Comparison of ENCODE assay signal across 8 cellular contexts in the genomic region with DNA sequence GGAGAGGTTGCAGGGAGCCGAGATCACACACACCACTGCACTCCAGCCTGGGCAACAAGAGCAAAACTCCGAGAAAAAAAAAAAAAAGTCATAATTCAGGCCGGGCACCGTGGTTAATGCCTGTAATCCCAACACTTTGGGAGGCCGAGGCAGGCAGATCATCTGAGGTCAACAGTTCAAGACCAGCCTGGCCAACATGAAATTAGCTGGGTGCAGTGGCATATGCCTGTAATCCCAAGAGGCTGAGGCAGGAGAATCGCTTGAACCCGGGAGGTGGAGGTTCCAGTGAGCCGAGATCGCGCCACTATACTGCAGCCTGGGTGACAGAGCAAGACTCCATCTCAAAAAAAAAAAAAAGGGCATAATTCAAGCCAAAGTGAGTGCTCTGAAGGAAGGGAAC. TPM values are rescaled to one million over a fixed set of nuclear protein-coding genes. Genes with fewer than 3 reads are reported as not detected.
DNase-seq lines count a peak whose midpoint lies in the region; ATAC-seq, FAIRE-seq and TF ChIP-seq lines count a peak whose summit lies in the region.
"Not testable (repeated sequence)": the region's sequence is repeated elsewhere in the genome, so short reads cannot be mapped to it uniquely, and the experiment has no call there.

No MANE protein-coding gene starts in this region.

- peak overlapping the region; percentile 89 for H3K9ac ChIP-seq in DND-41 (ENCODE audit: low read depth, low read length)
- H3K9ac ChIP-seq in Karpas-422 (ENCODE audit: low read length), result peak overlapping the region; percentile 98
- H3K9ac ChIP-seq in HepG2 (ENCODE audit: insufficient read depth, low read depth, low read length), result not testable (repeated sequence)

- H3K4me1 Mint-ChIP-seq in T-helper 1 cell treated with Interleukin-12 subunit alpha and Interleukin-12 subunit beta and Interleukin-4 antibody, amounts not matched to agents 30 μg/mL and 1 μg/mL, for 36 hours (ENCODE audit: low read depth), result peaks cover 40% of the 10 kb centered on the region
- peaks cover 38% of the 10 kb centered on the region for H3K4me1 Mint-ChIP-seq in activated T-helper 2 cell treated with anti-CD3 and anti-CD28 coated beads, Interferon-gamma antibody, Interleukin-2, Interleukin-4, amounts not matched to agents 10 μg/mL and 5 μg/mL and 100 μg/mL, durations not matched to agents 14 hours and 24 hours and 36 hours (ENCODE audit: low read depth)
- peaks cover 41% of the 10 kb centered on the region for H3K4me1 Mint-ChIP-seq in central memory CD8-positive, alpha-beta T cell
- peaks cover 21% of the 10 kb centered on the region for H3K4me1 Mint-ChIP-seq in progenitor cell of endocrine pancreas (ENCODE audit: low read depth)

- TF ChIP-seq RAD21 in HepG2 (CRISPR knock-in tag; IDR thresholded peaks at IDR 0.05), result not testable (repeated sequence)

- H3K9me2 ChIP-seq in Karpas-422 (replicated peaks; ENCODE audit: insufficient read depth, low read length), result not testable (repeated sequence)

- H3K4me3 Mint-ChIP-seq in T-helper 1 cell treated with Interleukin-12 subunit alpha and Interleukin-12 subunit beta and Interleukin-4 antibody, amounts not matched to agents 30 μg/mL and 1 μg/mL, for 36 hours, result peak overlapping the region; percentile 96
- peak overlapping the region; percentile 91 for H3K4me3 Mint-ChIP-seq in activated T-helper 2 cell treated with anti-CD3 and anti-CD28 coated beads, Interferon-gamma antibody, Interleukin-2, Interleukin-4, amounts not matched to agents 10 μg/mL and 5 μg/mL and 100 μg/mL, durations not matched to agents 14 hours and 24 hours and 36 hours (ENCODE audit: low read depth)
- H3K4me3 Mint-ChIP-seq in central memory CD8-positive, alpha-beta T cell, result peak overlapping the region; percentile 32
- peak overlapping the region; percentile 93 for H3K4me3 Mint-ChIP-seq in progenitor cell of endocrine pancreas (ENCODE audit: low read depth)

- not testable (repeated sequence) for TF ChIP-seq POLR2A in HepG2 (IDR thresholded peaks at IDR 0.05; ENCODE audit: insufficient read depth in 1 of 2, low read depth in 2 of 2, low read length in 2 of 2); uterus (IDR thresholded peaks at IDR 0.05)

- in situ Hi-C loops in HepG2 (cut with HindIII; ENCODE audit: extremely low pct_ligation_motif_present, low pct_unique_long_range_greater_than_20kb), result loop anchor here (5.0 kb wide), 1 partner anchor 157 kb away; no protein-coding TSS in a partner anchor

- not testable (repeated sequence) for H3K9me3 Mint-ChIP-seq in T-helper 1 cell treated with Interleukin-12 subunit alpha and Interleukin-12 subunit beta and Interleukin-4 antibody, amounts not matched to agents 30 μg/mL and 1 μg/mL, for 36 hours; activated T-helper 2 cell treated with anti-CD3 and anti-CD28 coated beads, Interferon-gamma antibody, Interleukin-2, Interleukin-4, amounts not matched to agents 10 μg/mL and 5 μg/mL and 100 μg/mL, durations not matched to agents 14 hours and 24 hours and 36 hours; central memory CD8-positive, alpha-beta T cell; progenitor cell of endocrine pancreas (ENCODE audit: low read depth)

- not testable (repeated sequence) for BruUV-seq in HepG2 (replicated peaks; lab: Mats Ljungman, UMichigan)

- H3K27me3 Mint-ChIP-seq in T-helper 1 cell treated with Interleukin-12 subunit alpha and Interleukin-12 subunit beta and Interleukin-4 antibody, amounts not matched to agents 30 μg/mL and 1 μg/mL, for 36 hours (ENCODE audit: low read depth); activated T-helper 2 cell treated with anti-CD3 and anti-CD28 coated beads, Interferon-gamma antibody, Interleukin-2, Interleukin-4, amounts not matched to agents 10 μg/mL and 5 μg/mL and 100 μg/mL, durations not matched to agents 14 hours and 24 hours and 36 hours (ENCODE audit: low read depth); central memory CD8-positive, alpha-beta T cell; progenitor cell of endocrine pancreas: not testable (repeated sequence)

- H3K4me1 ChIP-seq in DND-41 (ENCODE audit: insufficient read depth, low read length) (peaks cover 52% of the 10 kb centered on the region), Karpas-422 (ENCODE audit: low read length) (peaks cover 20% of the 10 kb centered on the region), HepG2 (ENCODE audit: insufficient read depth, low read length) (peaks cover 56% of the 10 kb centered on the region)
- H3K4me1 ChIP-seq in uterus, result not testable (repeated sequence)

- not testable (repeated sequence) for H3K27ac Mint-ChIP-seq in T-helper 1 cell treated with Interleukin-12 subunit alpha and Interleukin-12 subunit beta and Interleukin-4 antibody, amounts not matched to agents 30 μg/mL and 1 μg/mL, for 36 hours; progenitor cell of endocrine pancreas
- peak overlapping the region; percentile 94 for H3K27ac Mint-ChIP-seq in activated T-helper 2 cell treated with anti-CD3 and anti-CD28 coated beads, Interferon-gamma antibody, Interleukin-2, Interleukin-4, amounts not matched to agents 10 μg/mL and 5 μg/mL and 100 μg/mL, durations not matched to agents 14 hours and 24 hours and 36 hours
- H3K27ac Mint-ChIP-seq in central memory CD8-positive, alpha-beta T cell (ENCODE audit: low read depth), result peak overlapping the region; percentile 90

- H4K20me1 ChIP-seq in DND-41 (ENCODE audit: insufficient read depth, low read length), result peaks cover 11% of the 10 kb centered on the region; the same call in 1 of the 2 replicates
- not testable (repeated sequence) for H4K20me1 ChIP-seq in Karpas-422 (ENCODE audit: insufficient read depth, low read depth, low read length); HepG2 (ENCODE audit: insufficient read depth, low read length)

- CTCF ChIA-PET in HepG2 (lab: Yijun Ruan, JAX; ENCODE audit: low intra/inter-chr PET ratio, low total read pairs), result not testable (repeated sequence)

- 95% methylated on average over 10 of the region's 10 CpGs for WGBS in HepG2 (ENCODE audit: low lambda C conversion rate)

- TF ChIP-seq EP300 in HepG2 (IDR thresholded peaks at IDR 0.05; ENCODE audit: low read depth in 2 of 2, low read length in 2 of 2); HepG2 (CRISPR knock-in tag; IDR thresholded peaks at IDR 0.05; ENCODE audit: borderline replicate concordance): not testable (repeated sequence)

- H3K4me2 ChIP-seq in DND-41 (ENCODE audit: insufficient read depth, low read length) (peak overlapping the region; percentile 86), Karpas-422 (ENCODE audit: low read depth, low read length, poor library complexity, severe bottlenecking) (peak overlapping the region; percentile 83), HepG2 (ENCODE audit: low read depth, low read length) (peak overlapping the region; percentile 98)

- not testable (repeated sequence) for H2AFZ ChIP-seq in DND-41 (ENCODE audit: low read depth, low read length); Karpas-422 (ENCODE audit: low read length); HepG2 (ENCODE audit: low read length)

- H3K36me3 ChIP-seq in DND-41 (ENCODE audit: insufficient read depth, low read length) (peaks cover 58% of the 10 kb centered on the region), Karpas-422 (ENCODE audit: insufficient read depth, low read length) (peaks cover 25% of the 10 kb centered on the region), HepG2 (replicated peaks in 1 of 2; ENCODE audit: control insufficient read depth in 1 of 2, insufficient read depth in 2 of 2, low read length in 2 of 2) (peaks cover 12 to 40% of the 10 kb centered on the region in 2 experiments)
- not testable (repeated sequence) for H3K36me3 ChIP-seq in uterus

- not testable (repeated sequence) for H3K9me3 ChIP-seq in DND-41 (ENCODE audit: insufficient read depth, low read length, severe bottlenecking); Karpas-422 (ENCODE audit: low read length); HepG2 (ENCODE audit: low read length); uterus

- POLR2A ChIA-PET in HepG2 (lab: Yijun Ruan, JAX), result interaction anchor here (0.9 to 4.2 kb wide), 6 partner anchors 12 to 868 kb away, joined by 3 to 50 read pairs (median 6); a partner anchor contains a TSS

- not testable (repeated sequence) for TF ChIP-seq CTCF in DND-41 (IDR thresholded peaks at IDR 0.05; ENCODE audit: borderline replicate concordance, extremely low read depth, low read length, poor library complexity, severe bottlenecking); HepG2 (CRISPR knock-in tag; IDR thresholded peaks at IDR 0.05); progenitor cell of endocrine pancreas (IDR thresholded peaks at IDR 0.05; ENCODE audit: unreplicated experiment); uterus (IDR thresholded peaks at IDR 0.05)

- H3K79me2 ChIP-seq in DND-41 (ENCODE audit: insufficient read depth, low read length) (peaks cover 49% of the 10 kb centered on the region), Karpas-422 (ENCODE audit: low read length) (peaks cover 31% of the 10 kb centered on the region), HepG2 (ENCODE audit: insufficient read depth, low read length) (peaks cover 20% of the 10 kb centered on the region)

- DNase-seq in DND-41; Karpas-422; activated T-helper 2 cell treated with anti-CD3 and anti-CD28 coated beads, Interferon-gamma antibody, Interleukin-2, Interleukin-4, amounts not matched to agents 10 μg/mL and 5 μg/mL and 100 μg/mL, durations not matched to agents 14 hours and 24 hours and 36 hours (ENCODE audit: low spot score); central memory CD8-positive, alpha-beta T cell (ENCODE audit: low spot score in 2 of 2); HepG2 (ENCODE audit: low spot score); progenitor cell of endocrine pancreas (ENCODE audit: low spot score, unreplicated experiment); uterus: not testable (repeated sequence)

- H3K27me3 ChIP-seq in DND-41 (ENCODE audit: insufficient read depth, low read length, poor library complexity); Karpas-422 (ENCODE audit: low read length); HepG2 (ENCODE audit: control insufficient read depth in 1 of 2, insufficient read depth in 2 of 2, low read length in 2 of 2); uterus: not testable (repeated sequence)

- FAIRE-seq in HepG2 (lab: Jason Lieb, UNC), result not testable (repeated sequence)

- ATAC-seq in DND-41 (ENCODE audit: insufficient read depth, low read depth); central memory CD8-positive, alpha-beta T cell (replicated peaks; ENCODE audit: extremely low read depth, poor library complexity, severe bottlenecking); HepG2: not testable (repeated sequence)

- intact Hi-C loops in activated T-helper 2 cell treated with anti-CD3 and anti-CD28 coated beads, Interferon-gamma antibody, Interleukin-2, Interleukin-4, amounts not matched to agents 10 μg/mL and 5 μg/mL and 100 μg/mL, durations not matched to agents 14 hours and 24 hours and 36 hours (cut with micrococcal nuclease), result loop anchor here (5.0 kb wide), 3 partner anchors 37 to 353 kb away; a partner anchor contains a TSS
- intact Hi-C loops in HepG2 (cut with micrococcal nuclease; ENCODE audit: unreplicated experiment), result not testable (repeated sequence)
- intact Hi-C loops in uterus (cut with DNase I; ENCODE audit: low total_unique reads), result loop anchor here (2.0 kb wide), 1 partner anchor 157 kb away; no protein-coding TSS in a partner anchor

- H3K27ac ChIP-seq in DND-41 (ENCODE audit: low read length) (peak overlapping the region; percentile 17; the same call in 1 of the 2 replicates), Karpas-422 (ENCODE audit: low read length) (peak overlapping the region; percentile 82), uterus (peak overlapping the region; percentile 90 to 95)
- H3K27ac ChIP-seq in HepG2 (ENCODE audit: extremely low read length, insufficient read depth, low read length), result not testable (repeated sequence)

- peak overlapping the region in 1 of 2 experiments; percentile 79; a peak in 3 of 4 replicates for H3K4me3 ChIP-seq in DND-41 (ENCODE audit: low read depth in 1 of 2, low read length in 2 of 2)
- peak overlapping the region; percentile 88 for H3K4me3 ChIP-seq in Karpas-422 (ENCODE audit: low read length)
- peak overlapping the region in 1 of 3 experiments; percentile 86; a peak in 2 of 6 replicates for H3K4me3 ChIP-seq in HepG2 (replicated peaks in 1 of 3; ENCODE audit: insufficient read depth in 1 of 3, low read depth in 2 of 3, low read length in 3 of 3)
- not testable (repeated sequence) for H3K4me3 ChIP-seq in uterus

- peaks cover 39% of the 10 kb centered on the region for H3K36me3 Mint-ChIP-seq in T-helper 1 cell treated with Interleukin-12 subunit alpha and Interleukin-12 subunit beta and Interleukin-4 antibody, amounts not matched to agents 30 μg/mL and 1 μg/mL, for 36 hours (ENCODE audit: low read depth)
- H3K36me3 Mint-ChIP-seq in activated T-helper 2 cell treated with anti-CD3 and anti-CD28 coated beads, Interferon-gamma antibody, Interleukin-2, Interleukin-4, amounts not matched to agents 10 μg/mL and 5 μg/mL and 100 μg/mL, durations not matched to agents 14 hours and 24 hours and 36 hours (ENCODE audit: low read depth), result peaks cover 63% of the 10 kb centered on the region
- H3K36me3 Mint-ChIP-seq in central memory CD8-positive, alpha-beta T cell (ENCODE audit: insufficient read depth), result peaks cover 45% of the 10 kb centered on the region
- peaks cover 16% of the 10 kb centered on the region for H3K36me3 Mint-ChIP-seq in progenitor cell of endocrine pancreas (ENCODE audit: insufficient read depth)

RNA-seq across cellular contexts. Expression of a gene that starts 50.8 kb away (rescaled TPM):
- total RNA-seq in Karpas-422 (2014; rRNA removed; shearing (Covaris generic); ENCODE audit: low replicate concordance), result 22.6 and 32.0 TPM in 2 replicates
- total RNA-seq in activated T-helper 2 cell treated with anti-CD3 and anti-CD28 coated beads, Interferon-gamma antibody, Interleukin-2, Interleukin-4, amounts not matched to agents 10 μg/mL and 5 μg/mL and 100 μg/mL, durations not matched to agents 14 hours and 24 hours and 36 hours, result 90.5 and 92.2 TPM in 2 replicates
- total RNA-seq in HepG2 (2016; rRNA removed; fragmentation: Illumina TruSeq; extraction: Trizol), result 43.9 and 62.5 TPM in 2 replicates
- 22.8 and 28.1 TPM in 2 replicates for total RNA-seq in HepG2 (2016; cell fraction: cytosol; rRNA removed; fragmentation: Illumina TruSeq; extraction: Trizol; ENCODE audit: low read depth)
- total RNA-seq in HepG2 (2016; cell fraction: insoluble cytoplasmic fraction; rRNA removed; fragmentation: Illumina TruSeq; extraction: Trizol), result 51.1 and 57.5 TPM in 2 replicates
- total RNA-seq in HepG2 (2016; cell fraction: membrane; rRNA removed; fragmentation: Illumina TruSeq; extraction: Trizol), result 75.8 and 78.7 TPM in 2 replicates
- total RNA-seq in HepG2 (2016; cell fraction: nucleus; rRNA removed; fragmentation: Illumina TruSeq; extraction: Trizol), result 34.2 and 41.8 TPM in 2 replicates
- 26.3 and 27.0 TPM in 2 replicates for polyA plus RNA-seq in HepG2 (2011; rRNA removed)
- 17.3 and 23.1 TPM in 2 replicates for polyA plus RNA-seq in HepG2 (2011; cell fraction: cytosol; rRNA removed)
- 30.8 and 49.2 TPM in 2 replicates for polyA plus RNA-seq in HepG2 (2011; cell fraction: nucleus; rRNA removed)
- polyA plus RNA-seq in HepG2 (2012), result 37.6 and 54.7 TPM in 2 replicates
- polyA plus RNA-seq in HepG2 (2016; cell fraction: cytosol; fragmentation: Illumina TruSeq; extraction: Trizol; ENCODE audit: low read depth), result 30.8 and 38.2 TPM in 2 replicates
- 57.4 and 67.9 TPM in 2 replicates for polyA plus RNA-seq in HepG2 (2016; cell fraction: insoluble cytoplasmic fraction; fragmentation: Illumina TruSeq; extraction: Trizol; ENCODE audit: low read depth)
- 55.3 and 57.7 TPM in 2 replicates for polyA plus RNA-seq in HepG2 (2016; cell fraction: membrane; fragmentation: Illumina TruSeq; extraction: Trizol; ENCODE audit: low read depth)
- 56.1 and 65.2 TPM in 2 replicates for polyA plus RNA-seq in HepG2 (2016; cell fraction: nucleus; fragmentation: Illumina TruSeq; extraction: Trizol; ENCODE audit: insufficient read depth, low read depth)
- polyA minus RNA-seq in HepG2 (2011; rRNA and poly(A)+ RNA removed; ENCODE audit: low replicate concordance), result 16.4 and 49.1 TPM in 2 replicates
- 23.7 and 34.8 TPM in 2 replicates for polyA minus RNA-seq in HepG2 (2011; cell fraction: cytosol; rRNA and poly(A)+ RNA removed)
- 29.4 and 35.6 TPM in 2 replicates for polyA minus RNA-seq in HepG2 (2011; cell fraction: nucleus; rRNA and poly(A)+ RNA removed)
- total RNA-seq in progenitor cell of endocrine pancreas, result 90.8 and 98.3 TPM in 2 replicates
- 100 to 1,000 TPM in 1 of 4 donors, 10 to 100 TPM in 3; 38.2 to 128 (median 42.6) TPM for total RNA-seq in uterus

Comparison
In these comparisons a context has a peak if more than half of its experiments do, and no peak if none do; other contexts are left out.
1. H3K4me3 Mint-ChIP-seq: peak in every context shown above with its lines; median percentile 96 in T-helper 1 cell treated with Interleukin-12 subunit alpha and Interleukin-12 subunit beta and Interleukin-4 antibody, amounts not matched to agents 30 μg/mL and 1 μg/mL, for 36 hours; 93 in progenitor cell of endocrine pancreas; 91 in activated T-helper 2 cell treated with anti-CD3 and anti-CD28 coated beads, Interferon-gamma antibody, Interleukin-2, Interleukin-4, amounts not matched to agents 10 μg/mL and 5 μg/mL and 100 μg/mL, durations not matched to agents 14 hours and 24 hours and 36 hours; 32 in central memory CD8-positive, alpha-beta T cell.